9 cellular contexts compared by ENCODE assay signal in the genomic region with DNA sequence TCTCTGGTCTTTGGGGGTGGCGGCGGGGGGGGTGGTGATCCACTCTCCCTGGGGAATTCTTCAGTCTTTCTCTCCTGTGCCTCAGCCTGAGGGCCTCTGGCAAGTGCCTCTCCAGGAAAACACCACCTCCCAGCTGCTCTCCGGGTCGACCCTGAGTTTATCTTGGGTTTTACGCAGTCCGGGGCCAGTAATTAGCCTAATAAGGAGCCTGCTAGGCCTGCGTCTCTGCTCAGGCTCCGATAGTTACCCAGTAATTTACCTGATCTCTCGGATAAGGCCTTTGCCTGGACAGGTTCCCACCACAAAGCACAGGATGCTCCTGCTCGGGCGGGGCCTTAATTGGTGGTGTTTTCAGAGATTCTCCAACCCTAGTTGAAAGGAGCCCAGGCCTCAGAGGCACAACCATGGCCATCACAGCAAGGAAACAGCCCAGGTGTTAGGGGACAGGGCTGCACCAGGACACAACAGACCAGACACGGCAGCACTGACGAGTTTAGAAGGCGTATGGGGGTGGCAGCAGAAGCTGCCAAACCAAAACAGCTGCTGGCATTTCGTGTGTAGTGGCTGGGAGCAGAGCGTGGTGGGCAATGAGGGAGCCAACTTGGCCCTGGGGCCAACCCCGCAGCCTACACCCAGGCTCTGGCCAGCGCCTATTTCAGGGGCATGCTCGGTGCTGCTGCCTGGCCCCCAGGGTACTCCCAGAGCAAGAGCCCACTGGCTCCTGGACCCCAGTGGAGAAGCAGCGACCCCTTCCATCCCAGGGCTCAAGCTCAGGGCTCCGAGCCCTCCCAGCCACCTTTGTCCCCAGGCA.
DNase-seq lines count a peak whose midpoint lies in the region; ATAC-seq lines count a peak whose summit lies in the region.
"Had no signal": no experiment of that assay in that cellular context is flagged by ENCODE, and none has a peak within 500 bp of the region (broad histone marks: within the 10 kb centered on the region; RNA-seq: fewer than 3 reads in every experiment).

No MANE protein-coding gene starts in this region.

- H3K36me3 Mint-ChIP-seq in activated naive CD8-positive, alpha-beta T cell treated with anti-CD3 and anti-CD28 coated beads, Interleukin-2, amount 50 U/mL, for 24 hours (ENCODE audit: low read depth) = no peaks in the 10 kb centered on the region

- H3K4me3 Mint-ChIP-seq in activated naive CD8-positive, alpha-beta T cell treated with anti-CD3 and anti-CD28 coated beads, Interleukin-2, amount 50 U/mL, for 24 hours = no peak overlapping the region

- DNase-seq in activated effector memory CD4-positive, alpha-beta T cell treated with anti-CD3 and anti-CD28 coated beads, Interleukin-2, amount 50 U/mL, for 16 hours = peak; percentile 56
- no peak for DNase-seq in activated effector memory CD4-positive, alpha-beta T cell treated with Interleukin-2 at 50 U/mL for 16 hours
- DNase-seq in activated naive CD8-positive, alpha-beta T cell treated with anti-CD3 and anti-CD28 coated beads, Interleukin-2, amount 50 U/mL, for 24 hours = peak; percentile 7
- DNase-seq in left lobe of liver (ENCODE audit: low spot score) (peak; percentile 46), H4 (ENCODE audit: low spot score) (no peak)
- DNase-seq: stimulated activated CD4-positive, alpha-beta T cell treated with anti-CD3 and anti-CD28 coated beads, Interleukin-2, amount 100 ng/mL, for 24 hours had no signal

- H3K9me3 Mint-ChIP-seq in activated naive CD8-positive, alpha-beta T cell treated with anti-CD3 and anti-CD28 coated beads, Interleukin-2, amount 50 U/mL, for 24 hours = no peaks in the 10 kb centered on the region

- whole genome bisulfite sequencing in urinary bladder = 75% methylated on average over 21 of the region's 21 CpGs

- ATAC-seq in activated naive CD8-positive, alpha-beta T cell treated with anti-CD3 and anti-CD28 coated beads, Interleukin-2, amount 50 U/mL, for 24 hours = no peak
- ATAC-seq in left lobe of liver = no peak
- ATAC-seq in GM18511 (IDR thresholded peaks at IDR 0.05; ENCODE audit: unreplicated experiment) = no peak
- ATAC-seq in GM18517 (IDR thresholded peaks at IDR 0.05; ENCODE audit: unreplicated experiment) = no peak

- H3K36me3 ChIP-seq in urinary bladder (ENCODE audit: insufficient read depth) = no peaks in the 10 kb centered on the region

- H3K27me3 Mint-ChIP-seq in activated naive CD8-positive, alpha-beta T cell treated with anti-CD3 and anti-CD28 coated beads, Interleukin-2, amount 50 U/mL, for 24 hours = no peaks in the 10 kb centered on the region

- peaks cover 3% of the 10 kb centered on the region for H3K4me1 ChIP-seq in urinary bladder (ENCODE audit: insufficient read depth)

- H3K27ac ChIP-seq in urinary bladder (ENCODE audit: low read depth) = peak overlapping the region; percentile 40

- H3K4me1 Mint-ChIP-seq in activated naive CD8-positive, alpha-beta T cell treated with anti-CD3 and anti-CD28 coated beads, Interleukin-2, amount 50 U/mL, for 24 hours = peaks cover 45% of the 10 kb centered on the region

- peak overlapping the region; percentile 87 for H3K27ac Mint-ChIP-seq in activated naive CD8-positive, alpha-beta T cell treated with anti-CD3 and anti-CD28 coated beads, Interleukin-2, amount 50 U/mL, for 24 hours

- H3K4me3 ChIP-seq in urinary bladder (ENCODE audit: low read depth, low read length) = no peak overlapping the region

Comparison
In these comparisons a context has a peak if more than half of its experiments do, and no peak if none do; other contexts are left out.
1. DNase-seq: peak in activated effector memory CD4-positive, alpha-beta T cell treated with anti-CD3 and anti-CD28 coated beads, Interleukin-2, amount 50 U/mL, for 16 hours (single experiment), activated naive CD8-positive, alpha-beta T cell treated with anti-CD3 and anti-CD28 coated beads, Interleukin-2, amount 50 U/mL, for 24 hours (single experiment) and left lobe of liver (single experiment); none in activated effector memory CD4-positive, alpha-beta T cell treated with Interleukin-2 at 50 U/mL for 16 hours (single experiment) and H4 (single experiment).